In the genomic region with DNA sequence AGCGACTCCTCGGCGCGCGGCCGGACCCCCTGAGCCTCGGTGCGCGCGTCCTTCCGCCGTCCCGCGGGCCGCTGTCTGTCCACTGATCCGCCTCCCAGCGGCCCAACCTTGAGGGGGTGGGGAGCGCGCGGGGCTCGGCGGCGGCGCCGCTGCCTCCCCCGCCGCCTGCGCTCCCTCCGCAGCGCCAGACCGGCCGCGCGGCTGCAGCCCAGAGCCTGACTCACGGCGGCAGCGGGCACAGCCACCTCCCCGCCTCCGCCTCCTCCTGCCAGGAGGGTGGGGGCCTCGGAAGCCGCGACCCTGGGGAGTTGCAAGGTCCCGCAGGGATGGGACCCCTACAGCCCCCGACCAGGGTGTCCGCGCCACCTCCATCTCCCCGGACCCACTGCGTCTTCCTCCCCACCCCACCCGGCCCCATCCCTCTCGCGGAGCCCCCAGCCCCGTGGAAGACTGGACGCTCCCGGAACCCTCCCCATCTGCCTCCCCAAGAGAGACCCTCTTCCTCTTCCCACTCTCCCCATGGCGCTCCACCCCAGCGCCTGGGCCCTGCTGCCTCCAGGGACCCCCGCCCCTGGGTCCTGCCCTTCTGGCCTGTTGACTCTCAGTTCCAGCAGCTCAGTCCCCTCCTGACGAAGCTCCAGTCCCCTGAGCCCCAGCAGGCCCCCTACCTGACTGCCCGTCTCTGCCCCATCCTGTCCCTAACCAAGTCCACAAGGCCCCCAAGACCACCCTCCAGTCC, we compare ENCODE assay signal across 9 cellular contexts. TPM values are rescaled to one million over a fixed set of nuclear protein-coding genes. Genes with fewer than 3 reads are reported as not detected.
DNase-seq lines count a peak whose midpoint lies in the region; ATAC-seq, FAIRE-seq and TF ChIP-seq lines count a peak whose summit lies in the region.
"Had no signal": no experiment of that assay in that cellular context is flagged by ENCODE, and none has a peak within 500 bp of the region (broad histone marks: within the 10 kb centered on the region; RNA-seq: fewer than 3 reads in every experiment).

No MANE protein-coding gene starts in this region.

- 6 to 10% (median 9%) methylated on average over 29 to 59 of the region's 59 CpGs for WGBS in small intestine, 3 donors

- H3K27ac ChIP-seq in CD8-positive, alpha-beta T cell (ENCODE audit: low read depth, low read length) = no peak overlapping the region
- H3K27ac ChIP-seq in RWPE1 (peak overlapping the region; percentile 88), small intestine (ENCODE audit: low read depth in 1 of 2, low read length in 1 of 2) (no peak overlapping the region)

- POLR2A ChIA-PET in CD8-positive, alpha-beta T cell (lab: Charles Lee) = interaction anchor here (0.9 to 2.7 kb wide), 2 partner anchors 13 to 48 kb away, joined by 3 to 9 read pairs; no protein-coding TSS in a partner anchor
- POLR2A ChIA-PET in RWPE1 (lab: Yijun Ruan, JAX; ENCODE audit: low non-redundant PET) = interaction anchor here (1.1 kb wide), 1 partner anchor 15 kb away, joined by 4 read pairs; the partner anchor contains the start of gene CTSD

- peaks cover 5% of the 10 kb centered on the region for H3K27me3 ChIP-seq in CD8-positive, alpha-beta T cell (ENCODE audit: insufficient read depth, low read length)
- H3K27me3 ChIP-seq in small intestine (ENCODE audit: control insufficient read depth in 2 of 2, insufficient read depth in 2 of 2, low read length in 2 of 2) = peaks cover 0 to 9% of the 10 kb centered on the region in 2 donors

- H3K4me3 Mint-ChIP-seq in CD8-positive, alpha-beta T cell = peak overlapping the region; percentile 55

- peaks cover 11% of the 10 kb centered on the region for H3K36me3 ChIP-seq in CD8-positive, alpha-beta T cell (ENCODE audit: insufficient read depth, low read length)
- H3K36me3 ChIP-seq in small intestine (ENCODE audit: control insufficient read depth in 2 of 2, insufficient read depth in 2 of 2, low read length in 2 of 2) = peaks cover 8 to 14% of the 10 kb centered on the region in 2 donors

- no peaks in the 10 kb centered on the region for H3K9me3 Mint-ChIP-seq in CD8-positive, alpha-beta T cell

- peaks cover 12% of the 10 kb centered on the region for H3K27me3 Mint-ChIP-seq in CD8-positive, alpha-beta T cell (ENCODE audit: low read depth)

- H3K4me1 ChIP-seq in CD8-positive, alpha-beta T cell (ENCODE audit: insufficient read depth, low read length) = peaks cover 34% of the 10 kb centered on the region
- no peaks in the 10 kb centered on the region for H3K4me1 ChIP-seq in small intestine (ENCODE audit: control insufficient read depth in 2 of 2, insufficient read depth in 1 of 2, low read depth in 1 of 2, low read length in 1 of 2)

- TF ChIP-seq CTCF in CD8-positive, alpha-beta T cell (IDR thresholded peaks at IDR 0.05) = no peak
- TF ChIP-seq CTCF in RWPE1 (conservative IDR thresholded peaks at IDR 0.05; ENCODE audit: low read depth) (no peak), fibroblast of the aortic adventitia (IDR thresholded peaks at IDR 0.05; ENCODE audit: insufficient read depth, low read length) (no peak), omental fat pad (IDR thresholded peaks at IDR 0.05) (no peak)

- DNase-seq in CD8-positive, alpha-beta T cell = no peak
- DNase-seq in RWPE1 (ENCODE audit: low spot score) = peak; percentile 56
- no peak for DNase-seq in fibroblast of the aortic adventitia (ENCODE audit: low read depth)
- DNase-seq in omental fat pad (ENCODE audit: low spot score) = no peak
- DNase-seq in small intestine = no peak
- DNase-seq in cerebellar cortex (ENCODE audit: low spot score) = no peak

- ATAC-seq in CD8-positive, alpha-beta T cell = peak; percentile 48
- ATAC-seq in omental fat pad (ENCODE audit: low FRiP score) = peak; percentile 44
- ATAC-seq in HG02973 (IDR thresholded peaks at IDR 0.05; ENCODE audit: unreplicated experiment) = no peak
- no peak for ATAC-seq in GM18907 (IDR thresholded peaks at IDR 0.05; ENCODE audit: unreplicated experiment)

- CTCF ChIA-PET in CD8-positive, alpha-beta T cell (lab: Charles Lee) = no interaction called here
- CTCF ChIA-PET in RWPE1 (lab: Yijun Ruan, JAX) = interaction anchor here (0.6 to 2.3 kb wide), 4 partner anchors 55 to 110 kb away, joined by 3 to 8 read pairs (median 4); no protein-coding TSS in a partner anchor

- H3K9me3 ChIP-seq in CD8-positive, alpha-beta T cell (ENCODE audit: low read length) = no peaks in the 10 kb centered on the region
- no peaks in the 10 kb centered on the region for H3K9me3 ChIP-seq in small intestine (ENCODE audit: control insufficient read depth, low read depth)

- FAIRE-seq in small intestine (lab: Jason Lieb, UNC) = no peak

- H3K36me3 Mint-ChIP-seq in CD8-positive, alpha-beta T cell = peaks cover 11% of the 10 kb centered on the region

- H3K4me3 ChIP-seq in CD8-positive, alpha-beta T cell (ENCODE audit: low read depth, low read length) = no peak overlapping the region
- peak overlapping the region; percentile 56 for H3K4me3 ChIP-seq in fibroblast of the aortic adventitia (ENCODE audit: low read depth, low read length)
- peak overlapping the region in 1 of 2 donors; percentile 7 for H3K4me3 ChIP-seq in small intestine (ENCODE audit: low read depth in 1 of 2, low read length in 2 of 2)

- peaks cover 26% of the 10 kb centered on the region for H3K4me1 Mint-ChIP-seq in CD8-positive, alpha-beta T cell (ENCODE audit: low read depth)

- intact Hi-C loops in CD8-positive, alpha-beta T cell (cut with DNase I, micrococcal nuclease) = no loop called here

- H3K27ac Mint-ChIP-seq in CD8-positive, alpha-beta T cell = no peak overlapping the region

RNA-seq across cellular contexts. Expression of gene IFITM10, which starts 1.2 kb away (rescaled TPM):
- 1 to 10 TPM; 1.1 to 1.7 TPM for total RNA-seq in CD8-positive, alpha-beta T cell
- total RNA-seq in fibroblast of the aortic adventitia (ENCODE audit: low replicate concordance) (2.2 and 5.9 TPM in 2 replicates), omental fat pad (1 to 10 TPM in 3 of 4 donors, under 1 TPM in 1; 0.79 to 2.3 (median 1.6) TPM)
- under 1 TPM in 2 of 3 donors, not detected in 1; 0.43 to 0.54 TPM for polyA plus RNA-seq in small intestine

RNA-seq across cellular contexts. Expression of gene CTSD, which starts 14.5 kb away (rescaled TPM):
- total RNA-seq in CD8-positive, alpha-beta T cell = 10 to 100 TPM; 54.3 to 57.9 TPM
- total RNA-seq in fibroblast of the aortic adventitia (ENCODE audit: low replicate concordance) (184 and 221 TPM in 2 replicates), omental fat pad (1,000 to 10,000 TPM in 1 of 4 donors, 100 to 1,000 TPM in 3; 359 to 1,165 (median 624) TPM)
- 100 to 1,000 TPM; 537 to 799 (median 563) TPM for polyA plus RNA-seq in small intestine

RNA-seq across cellular contexts. Expression of gene KRTAP5-6, which starts 52.2 kb away (rescaled TPM):
- total RNA-seq in CD8-positive, alpha-beta T cell = not detected
- total RNA-seq in fibroblast of the aortic adventitia (ENCODE audit: low replicate concordance) = not detected in 2 replicates
- not detected for total RNA-seq in omental fat pad
- not detected for polyA plus RNA-seq in small intestine
- total RNA-seq: LHCN-M2 had no signal

Comparison
In these comparisons a context has a peak if more than half of its experiments do, and no peak if none do; other contexts are left out.
1. ATAC-seq: peak in CD8-positive, alpha-beta T cell (single experiment) and omental fat pad (single experiment); none in HG02973 (single experiment) and GM18907 (single experiment).